In genomic region chr3:189853906-189854305, GRCh38 we compare ENCODE assay signal across 14 cellular contexts.
DNase-seq lines count a peak whose midpoint lies in the region; ATAC-seq, FAIRE-seq and TF ChIP-seq lines count a peak whose summit lies in the region.
"Had no signal": no experiment of that assay in that cellular context is flagged by ENCODE, and none has a peak within 500 bp of the region (broad histone marks: within the 10 kb centered on the region; RNA-seq: fewer than 3 reads in every experiment).

No MANE protein-coding gene starts in this region.

- H3K4me3 ChIP-seq in K562 (no peak overlapping the region), left lung (no peak overlapping the region), mammary epithelial cell (replicated peaks in 1 of 3; ENCODE audit: insufficient read depth in 1 of 3, low read depth in 2 of 3, low read length in 3 of 3) (no peak overlapping the region)
- H3K4me3 ChIP-seq: BLaER1 treated with 17β-estradiol and CSF1 and Interleukin-3, amounts not matched to agents 10 nM and 100 nM; GM23248 had no signal

- CTCF ChIA-PET in K562 (lab: Yijun Ruan, JAX; ENCODE audit: low intra/inter-chr PET ratio), result no interaction called here
- CTCF ChIA-PET in mammary epithelial cell (lab: Charles Lee; ENCODE audit: low non-redundant PET), result interaction anchor here (0.6 kb wide), 1 partner anchor 20 kb away, joined by 6 read pairs; no protein-coding TSS in a partner anchor

- H3K9me3 ChIP-seq in K562 (replicated peaks; ENCODE audit: control insufficient read depth, insufficient read depth, low read depth, low read length) (no peaks in the 10 kb centered on the region), left lung (no peaks in the 10 kb centered on the region), mammary epithelial cell (replicated peaks; ENCODE audit: insufficient read depth, low read length) (no peaks in the 10 kb centered on the region)
- H3K9me3 ChIP-seq: BLaER1 treated with 17β-estradiol and CSF1 and Interleukin-3, amounts not matched to agents 10 nM and 100 nM had no signal

- no peaks in the 10 kb centered on the region for H3K27me3 ChIP-seq in K562 (ENCODE audit: control insufficient read depth in 2 of 2, insufficient read depth in 2 of 2, low read length in 2 of 2)
- H3K27me3 ChIP-seq in left lung, result no peaks in the 10 kb centered on the region
- no peaks in the 10 kb centered on the region for H3K27me3 ChIP-seq in mammary epithelial cell (ENCODE audit: insufficient read depth, low read length)
- H3K27me3 ChIP-seq: BLaER1 treated with 17β-estradiol and CSF1 and Interleukin-3, amounts not matched to agents 10 nM and 100 nM had no signal

- 5% methylated on average over 3 of the region's 3 CpGs for WGBS in K562 (ENCODE audit: insufficient coverage, low coverage, missing lambda C conversion rate)
- WGBS in mammary epithelial cell (ENCODE audit: low coverage, missing lambda C conversion rate), result 100% methylated on average over 3 of the region's 3 CpGs

- DNase-seq in H54 (ENCODE audit: insufficient read length, low spot score) (no peak), MV-4-11 (lab: John Stamatoyannopoulos, UW) (peak; percentile 23), K562 (ENCODE audit: extremely low read depth in 1 of 4, low spot score in 3 of 4) (no peak), left lung (no peak), mammary epithelial cell (no peak), RCC 7860 (ENCODE audit: low spot score) (no peak)
- DNase-seq: ACHN; CD4-positive, CD25-positive, alpha-beta regulatory T cell; DMS53; GF-D8; GM23248; H7 had no signal

- H4K20me1 ChIP-seq in K562 (replicated peaks; ENCODE audit: control insufficient read depth, insufficient read depth, low read length) (no peaks in the 10 kb centered on the region), mammary epithelial cell (ENCODE audit: insufficient read depth, low read length) (no peaks in the 10 kb centered on the region)
- H4K20me1 ChIP-seq: BLaER1 treated with 17β-estradiol and CSF1 and Interleukin-3, amounts not matched to agents 10 nM and 100 nM had no signal

- in situ Hi-C loops in K562 (cut with MboI) (no loop called here), mammary epithelial cell (cut with MboI; ENCODE audit: low sequenced_read_pairs in 2 of 2) (no loop called here)

- dilution Hi-C loops in mammary epithelial cell (cut with HindIII; ENCODE audit: low sequenced_read_pairs), result no loop called here

- TF ChIP-seq RAD21 in K562 (CRISPR knock-in tag; conservative IDR thresholded peaks at IDR 0.05 in 1 of 2, IDR thresholded peaks at IDR 0.05 in 1 of 2), result no peak

- no peaks in the 10 kb centered on the region for H3K4me1 ChIP-seq in K562 (replicated peaks in 1 of 2; ENCODE audit: control insufficient read depth in 2 of 2, insufficient read depth in 2 of 2, low read length in 2 of 2)
- H3K4me1 ChIP-seq in left lung, result no peaks in the 10 kb centered on the region
- no peaks in the 10 kb centered on the region for H3K4me1 ChIP-seq in mammary epithelial cell (ENCODE audit: insufficient read depth, low read length)
- H3K4me1 ChIP-seq: BLaER1 treated with 17β-estradiol and CSF1 and Interleukin-3, amounts not matched to agents 10 nM and 100 nM had no signal

- H3K79me2 ChIP-seq in K562 (ENCODE audit: control insufficient read depth, insufficient read depth, low read length) (no peaks in the 10 kb centered on the region), mammary epithelial cell (ENCODE audit: insufficient read depth, low read length) (peaks cover 74% of the 10 kb centered on the region)

- no peaks in the 10 kb centered on the region for H3K36me3 ChIP-seq in K562 (ENCODE audit: control insufficient read depth, insufficient read depth, low read length)
- H3K36me3 ChIP-seq in left lung, result no peaks in the 10 kb centered on the region
- H3K36me3 ChIP-seq in mammary epithelial cell (ENCODE audit: insufficient read depth, low read length), result peaks cover 29% of the 10 kb centered on the region
- H3K36me3 ChIP-seq: BLaER1 treated with 17β-estradiol and CSF1 and Interleukin-3, amounts not matched to agents 10 nM and 100 nM had no signal

- BruUV-seq in K562 (replicated peaks; lab: Mats Ljungman, UMichigan), result no TSS peak
- no TSS peak for BruUV-seq in mammary epithelial cell (replicated peaks; lab: Mats Ljungman, UMichigan)

- POLR2A ChIA-PET in K562 (lab: Yijun Ruan, JAX), result no interaction called here

- intact Hi-C loops in K562 (cut with micrococcal nuclease) (no loop called here), left lung (cut with DNase I) (no loop called here), mammary epithelial cell (cut with micrococcal nuclease) (no loop called here)

- H3K9ac ChIP-seq in K562 (ENCODE audit: insufficient read depth in 1 of 2, low read depth in 2 of 2, low read length in 2 of 2) (no peak overlapping the region), mammary epithelial cell (ENCODE audit: insufficient read depth, low read length) (no peak overlapping the region)
- H3K9ac ChIP-seq: BLaER1 treated with 17β-estradiol and CSF1 and Interleukin-3, amounts not matched to agents 10 nM and 100 nM; GM23248 had no signal

- H3K4me2 ChIP-seq in K562 (ENCODE audit: insufficient read depth, low read length) (no peak overlapping the region), mammary epithelial cell (ENCODE audit: insufficient read depth, low read depth, low read length) (no peak overlapping the region)
- H3K4me2 ChIP-seq: BLaER1 treated with 17β-estradiol and CSF1 and Interleukin-3, amounts not matched to agents 10 nM and 100 nM had no signal

- TF ChIP-seq CTCF in K562 (IDR thresholded peaks at IDR 0.05 in 2 of 3, conservative IDR thresholded peaks at IDR 0.05 in 1 of 3; ENCODE audit: insufficient read depth in 2 of 3, low read depth in 1 of 3, low read length in 3 of 3), result no peak
- TF ChIP-seq CTCF in left lung (IDR thresholded peaks at IDR 0.05), result no peak
- no peak for TF ChIP-seq CTCF in mammary epithelial cell (conservative IDR thresholded peaks at IDR 0.05 in 1 of 2, IDR thresholded peaks at IDR 0.05 in 1 of 2; ENCODE audit: extremely low read depth in 1 of 2, insufficient read depth in 1 of 2, low read depth in 1 of 2, low read length in 2 of 2)

- H3K9me1 ChIP-seq in K562 (ENCODE audit: control insufficient read depth, insufficient read depth, low read length), result no peaks in the 10 kb centered on the region

- no peak for TF ChIP-seq EP300 in K562 (IDR thresholded peaks at IDR 0.05; ENCODE audit: low read length)

- TF ChIP-seq POLR2A in H54 (IDR thresholded peaks at IDR 0.05; ENCODE audit: low read depth, low read length), result no peak
- no peak for TF ChIP-seq POLR2A in K562 (conservative IDR thresholded peaks at IDR 0.05)

- no peak overlapping the region for H3K27ac ChIP-seq in K562 (ENCODE audit: extremely low read depth, low read depth, low read length)
- H3K27ac ChIP-seq in left lung, result no peak overlapping the region
- H3K27ac ChIP-seq in mammary epithelial cell (ENCODE audit: insufficient read depth, low read depth, low read length), result no peak overlapping the region
- H3K27ac ChIP-seq: BLaER1 treated with 17β-estradiol and CSF1 and Interleukin-3, amounts not matched to agents 10 nM and 100 nM; GM23248 had no signal

- H2AFZ ChIP-seq in K562 (ENCODE audit: low read depth, low read length), result no peak overlapping the region
- no peak overlapping the region for H2AFZ ChIP-seq in mammary epithelial cell (ENCODE audit: low read depth, low read length)
- H2AFZ ChIP-seq: GM23248 had no signal

- FAIRE-seq in H54 (lab: Jason Lieb, UNC), result peak; percentile 67
- FAIRE-seq in K562 (lab: Jason Lieb, UNC), result no peak
- FAIRE-seq in RCC 7860 (lab: Jason Lieb, UNC), result no peak

- ATAC-seq in K562 (no peak), left lung (peak; percentile 33), GM21737 (IDR thresholded peaks at IDR 0.05; ENCODE audit: unreplicated experiment) (no peak)

TF ChIP-seq in K562, 482 proteins besides CTCF, POLR2A, EP300 and RAD21:
- no peak for TF ChIP-seq ZEB2 (IDR thresholded peaks at IDR 0.05)
- TF ChIP-seq CEBPB (tag; IDR thresholded peaks at IDR 0.05), result 0 out of 2 replicates have a peak, but pooled peaks have one; percentile 11
- TF ChIP-seq HNRNPK (IDR thresholded peaks at IDR 0.05; ENCODE audit: low read depth, low read length, poor library complexity, severe bottlenecking), result no peak
- no peak for TF ChIP-seq ZNF695 (CRISPR knock-in tag; IDR thresholded peaks at IDR 0.05)
